ENCODE assay signal across 9 cellular contexts in genomic region chr15:33067456-33067855, GRCh38.
A peak's percentile ranks its signal among the peaks of the same experiment; 100 is the strongest.
DNase-seq lines count a peak whose midpoint lies in the region; ATAC-seq and TF ChIP-seq lines count a peak whose summit lies in the region.
"Had no signal": no experiment of that assay in that cellular context is flagged by ENCODE, and none has a peak within 500 bp of the region (broad histone marks: within the 10 kb centered on the region; RNA-seq: fewer than 3 reads in every experiment).

No MANE protein-coding gene starts in this region.

- no peaks in the 10 kb centered on the region for H3K36me3 ChIP-seq in Peyer's patch

- DNase-seq in ELF-1 (ENCODE audit: low read depth, low spot score) (peak; percentile 22), Peyer's patch (no peak), fibroblast of peridontal ligament (ENCODE audit: extremely low read depth) (peak; percentile 76), skeletal muscle cell (ENCODE audit: low read depth) (peak; percentile 57), HT-29 (ENCODE audit: low spot score) (no peak), GM20000 (ENCODE audit: low spot score) (no peak), AML-193 (lab: John Stamatoyannopoulos, UW) (no peak)
- DNase-seq: activated CD4-positive, alpha-beta memory T cell treated with anti-CD3 and anti-CD28 coated beads, Interleukin-2, amount 10 ng/mL, durations not matched to agents 7 days and 5 days had no signal

- no peak for ATAC-seq in GM18907 (IDR thresholded peaks at IDR 0.05; ENCODE audit: unreplicated experiment)

- peaks cover 0 to 15% (median 0%) of the 10 kb centered on the region in 4 donors for H3K4me1 ChIP-seq in Peyer's patch

- peak overlapping the region in 3 of 4 donors; percentile 10 to 48 (median 45) for H3K4me3 ChIP-seq in Peyer's patch
- no peak overlapping the region for H3K4me3 ChIP-seq in skeletal muscle cell (ENCODE audit: low read depth, low read length)

- TF ChIP-seq CTCF in Peyer's patch (IDR thresholded peaks at IDR 0.05) (no peak), GM20000 (IDR thresholded peaks at IDR 0.05; ENCODE audit: extremely low read depth, missing control alignments) (no peak)

- peak overlapping the region in 3 of 4 donors; percentile 67 to 82 (median 74) for H3K27ac ChIP-seq in Peyer's patch

- no peak for TF ChIP-seq POLR2A in Peyer's patch (IDR thresholded peaks at IDR 0.05)

- peaks cover 0 to 3% (median 0%) of the 10 kb centered on the region in 4 donors for H3K9me3 ChIP-seq in Peyer's patch

- no peaks in the 10 kb centered on the region for H3K27me3 ChIP-seq in Peyer's patch

Comparison
In these comparisons a context has a peak if more than half of its experiments do, and no peak if none do; other contexts are left out.
1. DNase-seq: peak in ELF-1 (single experiment), fibroblast of peridontal ligament (single experiment) and skeletal muscle cell (single experiment); none in Peyer's patch (0 of 3), HT-29 (single experiment), GM20000 (single experiment) and AML-193 (0 of 2).